8 cellular contexts compared by ENCODE assay signal in genomic region chr19:13881692-13882418, GRCh38. TPM values are rescaled to one million over a fixed set of nuclear protein-coding genes. Genes with fewer than 3 reads are reported as not detected.
DNase-seq lines count a peak whose midpoint lies in the region; ATAC-seq and TF ChIP-seq lines count a peak whose summit lies in the region.

No MANE protein-coding gene starts in this region.

- peaks cover 64% of the 10 kb centered on the region for H3K4me1 ChIP-seq in CD8-positive, alpha-beta T cell (ENCODE audit: insufficient read depth, low read length)
- peaks cover 6% of the 10 kb centered on the region for H3K4me1 ChIP-seq in mesendoderm (ENCODE audit: control insufficient read depth, low read depth, low read length)
- H3K4me1 ChIP-seq in urinary bladder (ENCODE audit: insufficient read depth), result no peaks in the 10 kb centered on the region

- no peak overlapping the region for H3K27ac ChIP-seq in CD8-positive, alpha-beta T cell (ENCODE audit: low read depth, low read length)
- peak overlapping the region; percentile 85 for H3K27ac ChIP-seq in mesendoderm (ENCODE audit: low read depth, low read length)
- H3K27ac ChIP-seq in urinary bladder (ENCODE audit: low read depth), result peak overlapping the region; percentile 73

- H3K4me3 Mint-ChIP-seq in CD8-positive, alpha-beta T cell, result peak overlapping the region; percentile 69
- H3K4me3 Mint-ChIP-seq in activated naive CD8-positive, alpha-beta T cell, result peak overlapping the region; percentile 66

- H3K4me3 ChIP-seq in CD8-positive, alpha-beta T cell (ENCODE audit: low read depth, low read length), result peak overlapping the region; percentile 35
- H3K4me3 ChIP-seq in mesendoderm (ENCODE audit: low read length) (no peak overlapping the region), urinary bladder (ENCODE audit: low read depth, low read length) (no peak overlapping the region)

- H3K9me3 Mint-ChIP-seq in CD8-positive, alpha-beta T cell, result no peaks in the 10 kb centered on the region
- no peaks in the 10 kb centered on the region for H3K9me3 Mint-ChIP-seq in activated naive CD8-positive, alpha-beta T cell (ENCODE audit: low read depth)

- intact Hi-C loops in CD8-positive, alpha-beta T cell (cut with DNase I, micrococcal nuclease), result loop anchor here in 1 of 2 experiments (2.0 kb wide), 4 partner anchors 25 to 605 kb away; partner anchors contain the start of genes BRME1 and CC2D1A

- no peak overlapping the region for H2AK5ac ChIP-seq in mesendoderm (ENCODE audit: low read length)

- no peak overlapping the region for H3K23ac ChIP-seq in mesendoderm (ENCODE audit: low read length)

- no peaks in the 10 kb centered on the region for H3K36me3 ChIP-seq in CD8-positive, alpha-beta T cell (ENCODE audit: insufficient read depth, low read length)
- no peaks in the 10 kb centered on the region for H3K36me3 ChIP-seq in mesendoderm (ENCODE audit: control insufficient read depth, insufficient read depth, low read length)
- H3K36me3 ChIP-seq in urinary bladder (ENCODE audit: insufficient read depth), result no peaks in the 10 kb centered on the region

- no peaks in the 10 kb centered on the region for H3K79me1 ChIP-seq in mesendoderm (ENCODE audit: low read length)

- POLR2A ChIA-PET in CD8-positive, alpha-beta T cell (lab: Charles Lee), result interaction anchor here (0.5 to 3.2 kb wide), 8 partner anchors 17 to 190 kb away, joined by 3 to 20 read pairs (median 3); partner anchors contain the start of genes IL27RA, RFX1 and ZSWIM4

- no CpG with 5 or more reads among the region's 17 CpGs for WGBS in mesendoderm (ENCODE audit: extremely low coverage, insufficient coverage, low lambda C conversion rate)
- 59% methylated on average over 17 of the region's 17 CpGs for WGBS in urinary bladder

- peak in 5 of 7 experiments; percentile 45 to 65 (median 59) for DNase-seq in CD8-positive, alpha-beta T cell
- peak; percentile 57 for DNase-seq in M059J (ENCODE audit: low read depth)
- peak; percentile 54 for DNase-seq in mesendoderm

- CTCF ChIA-PET in CD8-positive, alpha-beta T cell (lab: Charles Lee), result interaction anchor here (0.5 to 10.9 kb wide), 24 partner anchors 20 to 255 kb away, joined by 3 to 100 read pairs (median 5); partner anchors contain the start of genes ASF1B, IL27RA and MISP3

- no peaks in the 10 kb centered on the region for H3K36me3 Mint-ChIP-seq in CD8-positive, alpha-beta T cell
- no peaks in the 10 kb centered on the region for H3K36me3 Mint-ChIP-seq in activated naive CD8-positive, alpha-beta T cell

- no peak overlapping the region for H3K4me2 ChIP-seq in mesendoderm (ENCODE audit: low read length)

- no peaks in the 10 kb centered on the region for H3K27me3 ChIP-seq in CD8-positive, alpha-beta T cell (ENCODE audit: insufficient read depth, low read length)
- no peaks in the 10 kb centered on the region for H3K27me3 ChIP-seq in mesendoderm (ENCODE audit: insufficient read depth, low read length, poor library complexity)

- peak overlapping the region; percentile 74 for H2BK5ac ChIP-seq in mesendoderm (ENCODE audit: low read length)

- H3K56ac ChIP-seq in mesendoderm (ENCODE audit: low read length), result peak overlapping the region; percentile 85

- no peak for ATAC-seq in CD8-positive, alpha-beta T cell
- no peak for ATAC-seq in GM21786 (IDR thresholded peaks at IDR 0.05; ENCODE audit: unreplicated experiment)
- ATAC-seq in GM21737 (IDR thresholded peaks at IDR 0.05; ENCODE audit: unreplicated experiment), result no peak
- no peak for ATAC-seq in GM21619 (IDR thresholded peaks at IDR 0.05; ENCODE audit: unreplicated experiment)

- H4K5ac ChIP-seq in mesendoderm (ENCODE audit: low read length), result no peak overlapping the region

- peak overlapping the region; percentile 40 for H2BK120ac ChIP-seq in mesendoderm (ENCODE audit: low read depth, low read length)

- peak overlapping the region; percentile 56 for H3K4ac ChIP-seq in mesendoderm (ENCODE audit: low read depth, low read length)

- H2BK15ac ChIP-seq in mesendoderm (replicated peaks; ENCODE audit: low read depth), result no peak overlapping the region

- H3K9me3 ChIP-seq in CD8-positive, alpha-beta T cell (ENCODE audit: low read length), result no peaks in the 10 kb centered on the region

- H3K79me2 ChIP-seq in mesendoderm (ENCODE audit: control insufficient read depth, insufficient read depth, low read length), result no peaks in the 10 kb centered on the region

- peak overlapping the region; percentile 0 for H4K8ac ChIP-seq in mesendoderm (ENCODE audit: low read depth, low read length)

- TF ChIP-seq CTCF in CD8-positive, alpha-beta T cell (IDR thresholded peaks at IDR 0.05), result no peak

- peaks cover 54% of the 10 kb centered on the region for H3K4me1 Mint-ChIP-seq in CD8-positive, alpha-beta T cell (ENCODE audit: low read depth)
- H3K4me1 Mint-ChIP-seq in activated naive CD8-positive, alpha-beta T cell (ENCODE audit: low read depth), result peaks cover 37% of the 10 kb centered on the region

- peak overlapping the region; percentile 53 for H3K18ac ChIP-seq in mesendoderm (ENCODE audit: low read length)

- peak overlapping the region; percentile 81 for H3K27ac Mint-ChIP-seq in CD8-positive, alpha-beta T cell
- peak overlapping the region; percentile 58 for H3K27ac Mint-ChIP-seq in activated naive CD8-positive, alpha-beta T cell

- peak overlapping the region; percentile 56 for H3K9ac ChIP-seq in mesendoderm (ENCODE audit: low read length)

- no peaks in the 10 kb centered on the region for H3K27me3 Mint-ChIP-seq in CD8-positive, alpha-beta T cell (ENCODE audit: low read depth)
- H3K27me3 Mint-ChIP-seq in activated naive CD8-positive, alpha-beta T cell, result no peaks in the 10 kb centered on the region

RNA-seq across cellular contexts. Expression of gene NANOS3, which starts 4.9 kb away (rescaled TPM):
- total RNA-seq in CD8-positive, alpha-beta T cell, result not detected
- total RNA-seq in M059J (2014; rRNA removed; shearing (Covaris generic)), result not detected in 2 replicates
- polyA plus RNA-seq in mesendoderm (2013, experiment 1 of 2), result 1.2 TPM
- 0.85 TPM for polyA plus RNA-seq in mesendoderm (2013, experiment 2 of 2)
- not detected for total RNA-seq in urinary bladder
- polyA plus RNA-seq in urinary bladder, result 0.57 TPM

RNA-seq across cellular contexts. Expression of gene BRME1, which starts 24.1 kb away (rescaled TPM):
- 1 to 10 TPM; 1.0 to 1.2 TPM for total RNA-seq in CD8-positive, alpha-beta T cell
- total RNA-seq in M059J (2014; rRNA removed; shearing (Covaris generic)), result 2.3 and 3.2 TPM in 2 replicates
- 2.2 TPM for polyA plus RNA-seq in mesendoderm (2013, experiment 1 of 2)
- polyA plus RNA-seq in mesendoderm (2013, experiment 2 of 2), result 1.8 TPM
- 2.0 TPM for total RNA-seq in urinary bladder
- polyA plus RNA-seq in urinary bladder, result 2.2 TPM

RNA-seq across cellular contexts. Expression of gene CC2D1A, which starts 24.1 kb away (rescaled TPM):
- 10 to 100 TPM; 11.3 to 16.0 TPM for total RNA-seq in CD8-positive, alpha-beta T cell
- 18.2 and 25.1 TPM in 2 replicates for total RNA-seq in M059J (2014; rRNA removed; shearing (Covaris generic))
- polyA plus RNA-seq in mesendoderm (2013, experiment 1 of 2), result 12.2 TPM
- 12.1 TPM for polyA plus RNA-seq in mesendoderm (2013, experiment 2 of 2)
- total RNA-seq in urinary bladder, result 7.3 TPM
- polyA plus RNA-seq in urinary bladder, result 25.8 TPM

RNA-seq across cellular contexts. Expression of gene PODNL1, which starts 56.4 kb away (rescaled TPM):
- not detected for total RNA-seq in CD8-positive, alpha-beta T cell
- total RNA-seq in M059J (2014; rRNA removed; shearing (Covaris generic)), result 2.8 TPM in 1 of 2 replicates, not detected in the other
- 0.21 TPM for polyA plus RNA-seq in mesendoderm (2013, experiment 1 of 2)
- polyA plus RNA-seq in mesendoderm (2013, experiment 2 of 2), result 0.25 TPM
- 0.21 TPM for total RNA-seq in urinary bladder
- 2.4 TPM for polyA plus RNA-seq in urinary bladder
